In the genomic region with DNA sequence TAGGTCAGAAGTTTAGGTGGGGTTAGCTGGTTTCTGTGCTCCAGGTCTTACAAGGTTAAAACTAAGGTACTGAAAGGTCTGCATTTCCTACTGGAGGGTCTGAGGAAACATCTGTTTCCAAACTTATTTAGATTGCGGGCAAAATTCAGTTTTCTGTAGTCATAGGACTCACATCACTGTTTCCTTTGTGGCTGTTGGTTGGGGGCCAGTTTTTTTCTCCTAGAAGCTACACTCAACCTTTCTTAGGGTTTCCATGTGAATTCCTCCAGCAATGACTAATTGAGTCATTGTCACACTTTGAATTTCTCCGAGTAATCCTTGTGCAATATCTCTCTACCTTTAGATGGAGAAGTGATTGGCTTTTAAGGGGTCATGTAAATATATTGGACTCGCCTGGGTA, we compare ENCODE assay signal across 21 cellular contexts.
A peak's percentile ranks its signal among the peaks of the same experiment; 100 is the strongest.
DNase-seq lines count a peak whose midpoint lies in the region; TF ChIP-seq lines count a peak whose summit lies in the region.
"Had no signal": no experiment of that assay in that cellular context is flagged by ENCODE, and none has a peak within 500 bp of the region (broad histone marks: within the 10 kb centered on the region; RNA-seq: fewer than 3 reads in every experiment).

No MANE protein-coding gene starts in this region.

- no peaks in the 10 kb centered on the region for H3K27me3 ChIP-seq in endodermal cell (ENCODE audit: control insufficient read depth, insufficient read depth, low read length, poor library complexity, severe bottlenecking)
- H3K27me3 ChIP-seq: pancreas, transverse colon had no signal

- POLR2A ChIA-PET in activated CD4-positive, alpha-beta T cell treated with anti-CD3 and anti-CD28 coated beads, Interleukin-2, amount 10 ng/mL, durations not matched to agents 7 days and 5 days (lab: Charles Lee) = no interaction called here

- peaks cover 7% of the 10 kb centered on the region for H3K36me3 Mint-ChIP-seq in endodermal cell (ENCODE audit: low read depth)
- no peaks in the 10 kb centered on the region for H3K36me3 Mint-ChIP-seq in activated CD4-positive, alpha-beta T cell treated with anti-CD3 and anti-CD28 coated beads, Interleukin-2, amount 10 ng/mL, durations not matched to agents 7 days and 5 days (ENCODE audit: low read depth)
- H3K36me3 Mint-ChIP-seq: CD8-positive, alpha-beta memory T cell; naive thymus-derived CD4-positive, alpha-beta T cell had no signal

- H3K27me3 Mint-ChIP-seq in endodermal cell (ENCODE audit: insufficient read depth) = no peaks in the 10 kb centered on the region
- no peaks in the 10 kb centered on the region for H3K27me3 Mint-ChIP-seq in activated CD4-positive, alpha-beta T cell treated with anti-CD3 and anti-CD28 coated beads, Interleukin-2, amount 10 ng/mL, durations not matched to agents 7 days and 5 days
- H3K27me3 Mint-ChIP-seq: CD8-positive, alpha-beta memory T cell; effector memory CD8-positive, alpha-beta T cell; naive thymus-derived CD4-positive, alpha-beta T cell had no signal

- WGBS in endodermal cell (ENCODE audit: insufficient coverage in 1 of 2, insufficient read length in 1 of 2), 2 experiments = 90 to 100% methylated on average over 3 of the region's 3 CpGs

- DNase-seq in HT1080 (ENCODE audit: low read depth) (peak; percentile 79), RPMI7951 (ENCODE audit: low read depth) (peak; percentile 60), endodermal cell (no peak), renal cortical epithelial cell (ENCODE audit: low read depth) (peak; percentile 75), putamen (ENCODE audit: low spot score) (no peak), NCI-H1092 (lab: John Stamatoyannopoulos, UW) (no peak)
- no peak for DNase-seq in activated CD4-positive, alpha-beta T cell treated with anti-CD3 and anti-CD28 coated beads, Interleukin-2, amount 10 ng/mL, durations not matched to agents 7 days and 5 days
- DNase-seq: activated naive CD4-positive, alpha-beta T cell treated with anti-CD3 and anti-CD28 coated beads, Interleukin-2, amount 50 U/mL, for 16 hours; activated T-cell treated with anti-CD3 and anti-CD28 coated beads, Interleukin-2, amount 50 U/mL, for 72 hours; anterior cingulate cortex; CD8-positive, alpha-beta memory T cell; DMS53; effector memory CD8-positive, alpha-beta T cell; naive thymus-derived CD4-positive, alpha-beta T cell; NCI-H187; NCI-H774; OCI-M1; pancreas; SHP77; SW 1271; transverse colon had no signal

- no peak overlapping the region for H3K4me3 ChIP-seq in endodermal cell (ENCODE audit: low read length)
- H3K4me3 ChIP-seq: pancreas, transverse colon had no signal

- no peak overlapping the region for H3K27ac ChIP-seq in endodermal cell (ENCODE audit: low read depth, low read length)
- H3K27ac ChIP-seq: pancreas, transverse colon had no signal

- H3K4me3 Mint-ChIP-seq in endodermal cell = no peak overlapping the region
- H3K4me3 Mint-ChIP-seq in activated CD4-positive, alpha-beta T cell treated with anti-CD3 and anti-CD28 coated beads, Interleukin-2, amount 10 ng/mL, durations not matched to agents 7 days and 5 days = no peak overlapping the region
- H3K4me3 Mint-ChIP-seq: activated T-cell treated with anti-CD3 and anti-CD28 coated beads, Interleukin-2, amount 50 U/mL, for 72 hours; CD8-positive, alpha-beta memory T cell; effector memory CD8-positive, alpha-beta T cell; naive thymus-derived CD4-positive, alpha-beta T cell had no signal

- no peaks in the 10 kb centered on the region for H3K9me3 ChIP-seq in endodermal cell (ENCODE audit: control insufficient read depth, low read length)
- H3K9me3 ChIP-seq: pancreas, transverse colon had no signal

- peaks cover 17% of the 10 kb centered on the region for H3K9me3 Mint-ChIP-seq in endodermal cell
- no peaks in the 10 kb centered on the region for H3K9me3 Mint-ChIP-seq in activated CD4-positive, alpha-beta T cell treated with anti-CD3 and anti-CD28 coated beads, Interleukin-2, amount 10 ng/mL, durations not matched to agents 7 days and 5 days
- H3K9me3 Mint-ChIP-seq: activated T-cell treated with anti-CD3 and anti-CD28 coated beads, Interleukin-2, amount 50 U/mL, for 72 hours; effector memory CD8-positive, alpha-beta T cell had no signal

- H3K27ac Mint-ChIP-seq in endodermal cell = peak overlapping the region; percentile 58
- no peak overlapping the region for H3K27ac Mint-ChIP-seq in activated CD4-positive, alpha-beta T cell treated with anti-CD3 and anti-CD28 coated beads, Interleukin-2, amount 10 ng/mL, durations not matched to agents 7 days and 5 days
- H3K27ac Mint-ChIP-seq: activated T-cell treated with anti-CD3 and anti-CD28 coated beads, Interleukin-2, amount 50 U/mL, for 72 hours; CD8-positive, alpha-beta memory T cell; effector memory CD8-positive, alpha-beta T cell; naive thymus-derived CD4-positive, alpha-beta T cell had no signal

- H3K4me1 ChIP-seq in endodermal cell (ENCODE audit: control insufficient read depth, insufficient read depth, low read length) = no peaks in the 10 kb centered on the region
- H3K4me1 ChIP-seq: transverse colon had no signal

- H3K4me1 Mint-ChIP-seq in endodermal cell = no peaks in the 10 kb centered on the region
- H3K4me1 Mint-ChIP-seq in activated CD4-positive, alpha-beta T cell treated with anti-CD3 and anti-CD28 coated beads, Interleukin-2, amount 10 ng/mL, durations not matched to agents 7 days and 5 days = no peaks in the 10 kb centered on the region
- H3K4me1 Mint-ChIP-seq: CD8-positive, alpha-beta memory T cell; naive thymus-derived CD4-positive, alpha-beta T cell had no signal

- H3K36me3 ChIP-seq in endodermal cell (ENCODE audit: control insufficient read depth, insufficient read depth, low read length) = no peaks in the 10 kb centered on the region
- H3K36me3 ChIP-seq: pancreas, transverse colon had no signal

- no peak overlapping the region for H3K9ac ChIP-seq in endodermal cell (ENCODE audit: extremely low read depth, low read length, poor library complexity, severe bottlenecking)

- CTCF ChIA-PET in activated CD4-positive, alpha-beta T cell treated with anti-CD3 and anti-CD28 coated beads, Interleukin-2, amount 10 ng/mL, durations not matched to agents 7 days and 5 days (lab: Charles Lee) = no interaction called here

- TF ChIP-seq CTCF in endodermal cell (conservative IDR thresholded peaks at IDR 0.05) = no peak

Comparison
In these comparisons a context has a peak if more than half of its experiments do, and no peak if none do; other contexts are left out.
1. DNase-seq: peak in HT1080 (single experiment), RPMI7951 (single experiment) and renal cortical epithelial cell (single experiment); none in endodermal cell (single experiment), activated CD4-positive, alpha-beta T cell treated with anti-CD3 and anti-CD28 coated beads, Interleukin-2, amount 10 ng/mL, durations not matched to agents 7 days and 5 days (single experiment), putamen (single experiment) and NCI-H1092 (single experiment).